24 cellular contexts compared by ENCODE assay signal in the genomic region with DNA sequence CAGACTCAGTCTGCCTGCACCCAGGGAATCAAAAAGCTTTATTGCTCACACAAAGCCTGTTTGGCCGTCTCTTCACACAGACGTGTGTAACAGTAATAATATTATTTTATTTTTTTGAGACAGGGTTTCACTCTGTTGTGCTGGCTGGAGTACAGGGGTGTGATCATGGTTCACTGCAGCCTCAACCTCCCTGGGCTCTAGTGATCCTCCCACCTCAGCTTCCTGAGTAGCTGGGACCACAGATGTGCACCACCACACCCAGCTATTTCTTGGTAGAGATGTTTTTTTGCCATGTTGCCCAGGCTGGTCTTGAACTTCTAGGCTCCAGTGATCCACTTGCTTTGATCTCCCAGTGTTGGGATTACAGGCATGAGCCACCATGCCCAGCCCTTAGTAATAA.
"Had no signal": no experiment of that assay in that cellular context is flagged by ENCODE, and none has a peak within 500 bp of the region (broad histone marks: within the 10 kb centered on the region; RNA-seq: fewer than 3 reads in every experiment).

No MANE protein-coding gene starts in this region.

- H3K27me3 Mint-ChIP-seq: dendritic cell treated with granulocyte-macrophage colony-stimulating factor and Interleukin-4, amounts not matched to agents 40 ng/mL and 50 ng/mL, for 4 days had no signal

- H3K27ac ChIP-seq: heart right ventricle, lower lobe of right lung, neutrophil, right lobe of liver, skin epidermis, testis, vagina had no signal

- H3K9me3 Mint-ChIP-seq: dendritic cell treated with granulocyte-macrophage colony-stimulating factor and Interleukin-4, amounts not matched to agents 40 ng/mL and 50 ng/mL, for 4 days had no signal

- H3K36me3 ChIP-seq: heart right ventricle, lower lobe of right lung, neutrophil, right lobe of liver, vagina had no signal

- H3K27ac Mint-ChIP-seq: activated CD4-positive, alpha-beta T cell treated with anti-CD3 and anti-CD28 coated beads, Interleukin-2, amount 10 ng/mL, durations not matched to agents 24 days and 14 days; brain; dendritic cell treated with granulocyte-macrophage colony-stimulating factor and Interleukin-4, amounts not matched to agents 40 ng/mL and 50 ng/mL, for 4 days; nephron had no signal

- H3K9me3 ChIP-seq: lower lobe of right lung, neutrophil, right lobe of liver, testis, vagina had no signal

- H3K4me3 Mint-ChIP-seq: brain; dendritic cell treated with granulocyte-macrophage colony-stimulating factor and Interleukin-4, amounts not matched to agents 40 ng/mL and 50 ng/mL, for 4 days; nephron had no signal

- H3K4me1 Mint-ChIP-seq: brain, nephron had no signal

- H3K36me3 Mint-ChIP-seq: brain had no signal

- H3K27me3 ChIP-seq: neutrophil, right lobe of liver, testis, vagina had no signal

- ATAC-seq: activated CD4-positive, CD25-positive, alpha-beta regulatory T cell treated with anti-CD3 and anti-CD28 coated beads, Interleukin-2, amount 50 U/mL, for 24 hours; heart right ventricle; lower lobe of right lung; right lobe of liver had no signal

- H3K4me3 ChIP-seq: heart right ventricle, lower lobe of right lung, right lobe of liver, skin epidermis, testis, vagina had no signal

- DNase-seq: activated gamma-delta T cell treated with Interleukin-2 at 50 U/mL for 16 hours; activated T-cell treated with anti-CD3 and anti-CD28 coated beads for 4 hours; aorta; effector CD4-positive, alpha-beta T cell; erythroblast; foreskin fibroblast; heart right ventricle; kidney; lower lobe of right lung; mesendoderm; right lobe of liver; stimulated activated CD4-positive, alpha-beta T cell treated with anti-CD3 and anti-CD28 coated beads, Interleukin-2, amount 100 ng/mL, for 48 hours; stimulated activated CD8-positive, alpha-beta memory T cell treated with anti-CD3 and anti-CD28 coated beads, Interleukin-4, amount 100 ng/mL, for 48 hours; stimulated activated naive CD4-positive, alpha-beta T cell; testis; trophoblast cell had no signal

- H3K4me1 ChIP-seq: lower lobe of right lung, testis, vagina had no signal
